In genomic region chr10:49083256-49083655, GRCh38 we compare ENCODE assay signal across 15 cellular contexts. TPM values are rescaled to one million over a fixed set of nuclear protein-coding genes. Genes with fewer than 3 reads are reported as not detected.
DNase-seq lines count a peak whose midpoint lies in the region; ATAC-seq and TF ChIP-seq lines count a peak whose summit lies in the region.
"Had no signal": no experiment of that assay in that cellular context is flagged by ENCODE, and none has a peak within 500 bp of the region (broad histone marks: within the 10 kb centered on the region; RNA-seq: fewer than 3 reads in every experiment).

No MANE protein-coding gene starts in this region.

- no peak overlapping the region for H3K23ac ChIP-seq in neuronal stem cell (ENCODE audit: low read depth, low read length, poor library complexity)

- H3K4me1 ChIP-seq in neuronal stem cell (ENCODE audit: control insufficient read depth in 2 of 2, insufficient read depth in 1 of 2, low read depth in 1 of 2, low read length in 2 of 2) (peaks cover 19 to 33% of the 10 kb centered on the region in 2 donors), upper lobe of right lung (peaks cover 42% of the 10 kb centered on the region)

- H2AK5ac ChIP-seq in neuronal stem cell (ENCODE audit: low read depth, low read length): no peak overlapping the region

- no peak for TF ChIP-seq CTCF in upper lobe of right lung (IDR thresholded peaks at IDR 0.05)
- TF ChIP-seq CTCF in WERI-Rb-1 (IDR thresholded peaks at IDR 0.05; ENCODE audit: low read depth, low read length): no peak

- H3K14ac ChIP-seq in neuronal stem cell (ENCODE audit: low read length): no peak overlapping the region

- H2AFZ ChIP-seq in neuronal stem cell (ENCODE audit: low read length): peak overlapping the region; percentile 64
- H2AFZ ChIP-seq: hepatocyte had no signal

- H3K27ac ChIP-seq in neuronal stem cell (replicated peaks; ENCODE audit: low read length) (no peak overlapping the region), upper lobe of right lung (peak overlapping the region; percentile 14), WERI-Rb-1 (no peak overlapping the region)
- H3K27ac ChIP-seq: 22Rv1, hepatocyte had no signal

- no peak overlapping the region for H4K91ac ChIP-seq in neuronal stem cell (ENCODE audit: low read depth, low read length, poor library complexity)

- no CpG with 5 or more reads among the region's 8 CpGs for WGBS in neuronal stem cell (ENCODE audit: extremely low coverage in 2 of 2, insufficient read length in 2 of 2, insufficient replicate concordance in 1 of 2), 2 donors

- no peak overlapping the region for H3K4ac ChIP-seq in neuronal stem cell (ENCODE audit: low read length)

- H3K4me2 ChIP-seq in neuronal stem cell (ENCODE audit: insufficient read depth, low read length, poor library complexity, severe bottlenecking): no peak overlapping the region
- H3K4me2 ChIP-seq: hepatocyte had no signal

- no peak overlapping the region for H2BK15ac ChIP-seq in neuronal stem cell (ENCODE audit: low read length)

- H2BK5ac ChIP-seq in neuronal stem cell (ENCODE audit: low read length): no peak overlapping the region

- no peak overlapping the region for H2BK120ac ChIP-seq in neuronal stem cell (ENCODE audit: low read depth, low read length)

- no peak overlapping the region for H2BK12ac ChIP-seq in neuronal stem cell (ENCODE audit: low read length)

- peak overlapping the region in 1 of 2 donors; percentile 3 for H3K4me3 ChIP-seq in neuronal stem cell (ENCODE audit: low read length in 2 of 2)
- no peak overlapping the region for H3K4me3 ChIP-seq in upper lobe of right lung
- no peak overlapping the region for H3K4me3 ChIP-seq in WERI-Rb-1 (ENCODE audit: low read depth, low read length)
- H3K4me3 ChIP-seq: hepatocyte had no signal

- H3K36me3 ChIP-seq in neuronal stem cell (replicated peaks in 1 of 2; ENCODE audit: control insufficient read depth in 2 of 2, insufficient read depth in 2 of 2, low read length in 2 of 2) (no peaks in the 10 kb centered on the region), upper lobe of right lung (no peaks in the 10 kb centered on the region), WERI-Rb-1 (no peaks in the 10 kb centered on the region)

- H3K18ac ChIP-seq in neuronal stem cell (ENCODE audit: low read length): peak overlapping the region; percentile 61

- no peaks in the 10 kb centered on the region for H3K79me1 ChIP-seq in neuronal stem cell (ENCODE audit: low read depth, low read length)

- DNase-seq in DMS 273 (lab: John Stamatoyannopoulos, UW; ENCODE audit: unreplicated experiment): peak; percentile 39
- no peak for DNase-seq in DMS 273 treated with DMSO at 0.1 percent for 48 hours (lab: John Stamatoyannopoulos, UW)
- DNase-seq in Right ventricle myocardium superior: peak; percentile 75
- DNase-seq in neuronal stem cell (ENCODE audit: low spot score): no peak
- DNase-seq in upper lobe of right lung: no peak
- DNase-seq in NCI-H1048 (lab: John Stamatoyannopoulos, UW): no peak
- no peak for DNase-seq in WERI-Rb-1
- DNase-seq: activated CD4-positive, alpha-beta T cell treated with anti-CD3 and anti-CD28 coated beads for 48 hours; HFFc6; NCI-H510A had no signal

- ATAC-seq in Right ventricle myocardium superior (ENCODE audit: poor library complexity) (peak; percentile 59), upper lobe of right lung (no peak), HG03460 (IDR thresholded peaks at IDR 0.05; ENCODE audit: unreplicated experiment) (no peak)

- H3K9me3 ChIP-seq in neuronal stem cell (replicated peaks in 1 of 2; ENCODE audit: control insufficient read depth in 2 of 2, insufficient read depth in 1 of 2, low read depth in 1 of 2, low read length in 2 of 2) (peaks cover 0 to 34% of the 10 kb centered on the region in 2 donors), upper lobe of right lung (peaks cover 4% of the 10 kb centered on the region), WERI-Rb-1 (ENCODE audit: severe bottlenecking) (peaks cover 7% of the 10 kb centered on the region)

- H4K8ac ChIP-seq in neuronal stem cell (ENCODE audit: low read depth, low read length): no peak overlapping the region

- intact Hi-C loops in Right ventricle myocardium superior (cut with DNase I): no loop called here
- intact Hi-C loops in upper lobe of right lung (cut with DNase I): no loop called here

- H3K9ac ChIP-seq in neuronal stem cell (ENCODE audit: low read depth, low read length, poor library complexity): no peak overlapping the region

- H3K27me3 ChIP-seq in neuronal stem cell (ENCODE audit: control insufficient read depth in 3 of 3, insufficient read depth in 3 of 3, low read depth in 1 of 3, low read length in 3 of 3): peaks cover 0 to 25% (median 0%) of the 10 kb centered on the region in 3 experiments
- no peaks in the 10 kb centered on the region for H3K27me3 ChIP-seq in upper lobe of right lung
- H3K27me3 ChIP-seq in WERI-Rb-1 (ENCODE audit: insufficient read depth, low read depth, severe bottlenecking): peaks cover 3% of the 10 kb centered on the region
- H3K27me3 ChIP-seq: hepatocyte had no signal

RNA-seq across cellular contexts. Expression of gene VSTM4, which starts 32.1 kb away (rescaled TPM):
- total RNA-seq in Right ventricle myocardium superior (22.4 TPM), upper lobe of right lung (19.5 TPM)
- polyA plus RNA-seq in neuronal stem cell (2013, experiment 1 of 2): 1.6 TPM
- polyA plus RNA-seq in neuronal stem cell (2013, experiment 2 of 2): 1.6 TPM

RNA-seq across cellular contexts. Expression of gene FAM170B, which starts 50.6 kb away (rescaled TPM):
- total RNA-seq in Right ventricle myocardium superior (not detected), upper lobe of right lung (not detected)
- polyA plus RNA-seq in neuronal stem cell (2013, experiment 1 of 2): not detected
- polyA plus RNA-seq in neuronal stem cell (2013, experiment 2 of 2): not detected
- total RNA-seq: activated T-helper 1 cell treated with anti-CD3 and anti-CD28 coated beads, Interleukin-12 subunit alpha, Interleukin-12 subunit beta, Interleukin-2, Interleukin-4 antibody, amounts not matched to agents 30 ng/mL and 10 ng/mL and 1 ng/mL, durations not matched to agents 14 hours and 24 hours and 36 hours; hepatocyte; HFFc6; renal cortical epithelial cell had no signal
- polyA plus RNA-seq: hepatocyte had no signal

Comparison
In these comparisons a context has a peak if more than half of its experiments do, and no peak if none do; other contexts are left out.
1. DNase-seq: peak in DMS 273 (single experiment) and Right ventricle myocardium superior (single experiment); none in DMS 273 treated with DMSO at 0.1 percent for 48 hours (single experiment), neuronal stem cell (single experiment), upper lobe of right lung (single experiment), NCI-H1048 (single experiment) and WERI-Rb-1 (single experiment).